ENCODE assay signal across 8 cellular contexts in the genomic region with DNA sequence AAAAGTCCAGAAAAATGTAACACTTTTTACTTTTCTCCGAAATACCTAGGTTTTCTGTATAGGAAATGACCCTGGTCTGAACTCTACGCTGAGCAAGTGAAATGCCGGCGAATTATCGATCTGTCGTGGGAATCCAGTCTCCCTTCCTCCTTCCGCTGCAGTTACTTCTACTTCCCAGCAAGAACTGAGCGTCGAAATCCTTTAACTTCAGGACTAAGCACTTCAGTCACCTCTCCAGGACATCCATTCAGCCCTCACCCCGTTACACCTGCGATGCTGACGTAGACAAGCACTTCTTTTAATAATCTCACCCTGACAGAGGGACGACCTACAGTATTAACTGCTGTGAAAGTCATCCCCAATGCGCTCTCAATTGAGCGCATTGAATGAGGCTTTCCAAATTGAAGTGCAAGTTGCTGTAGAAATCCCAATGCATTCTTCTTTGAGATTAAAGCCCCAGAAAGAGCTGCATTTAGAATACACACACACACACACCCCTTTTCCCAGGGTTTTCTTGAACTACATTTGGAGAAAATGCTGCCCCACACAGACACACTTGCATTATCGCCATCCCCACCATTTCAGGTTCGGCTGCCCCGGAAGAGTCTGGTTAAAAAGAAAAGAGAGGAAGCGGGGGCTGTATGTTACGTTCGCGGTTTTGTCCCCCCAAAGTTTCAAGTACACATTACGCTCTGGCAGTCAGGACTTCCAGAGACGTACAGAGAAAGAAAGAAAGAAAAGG. TPM values are rescaled to one million over a fixed set of nuclear protein-coding genes. Genes with fewer than 3 reads are reported as not detected.
DNase-seq lines count a peak whose midpoint lies in the region; ATAC-seq and TF ChIP-seq lines count a peak whose summit lies in the region.

No MANE protein-coding gene starts in this region.

- TF ChIP-seq CTCF in SK-N-SH (IDR thresholded peaks at IDR 0.05) (no peak), lower lobe of right lung (IDR thresholded peaks at IDR 0.05) (no peak), testis (IDR thresholded peaks at IDR 0.05) (no peak)

- CTCF ChIA-PET in SK-N-SH (lab: Yijun Ruan, JAX): interaction anchor here (3.8 kb wide), 1 partner anchor 15 kb away, joined by 25 read pairs; no protein-coding TSS in a partner anchor

- intact Hi-C loops in lower lobe of right lung (cut with DNase I) (no loop called here), testis (cut with DNase I; ENCODE audit: low total_unique reads) (no loop called here)

- H3K4me2 ChIP-seq in SK-N-SH: peak overlapping the region; percentile 83

- POLR2A ChIA-PET in SK-N-SH (lab: Yijun Ruan, JAX): no interaction called here

- H3K4me3 ChIP-seq in SK-N-SH (ENCODE audit: low read depth in 2 of 2, low read length in 1 of 2): peak overlapping the region; percentile 88 to 96
- H3K4me3 ChIP-seq in lower lobe of right lung: peak overlapping the region; percentile 82
- H3K4me3 ChIP-seq in testis: peak overlapping the region; percentile 89 to 94

- peak overlapping the region; percentile 73; the same call in 1 of the 2 replicates for H2AFZ ChIP-seq in SK-N-SH (ENCODE audit: low read depth)

- TF ChIP-seq POLR2A in testis (IDR thresholded peaks at IDR 0.05): no peak

- H3K79me2 ChIP-seq in SK-N-SH (ENCODE audit: insufficient read depth): peaks cover 57% of the 10 kb centered on the region

- DNase-seq in DMS79 treated with DMSO at 0.1 percent for 48 hours (lab: John Stamatoyannopoulos, UW) (peak; percentile 33), DMS79 (lab: John Stamatoyannopoulos, UW) (no peak), KBM-7 (peak; percentile 73), SK-N-SH (peak; percentile 32), cerebellum (ENCODE audit: low spot score) (peak; percentile 23), lower lobe of right lung (no peak), testis (peak; percentile 20)

- H3F3A ChIP-seq in SK-N-SH (replicated peaks; ENCODE audit: insufficient read depth): peaks cover 5% of the 10 kb centered on the region

- in situ Hi-C loops in KBM-7 (cut with MboI; ENCODE audit: low pct_unique_long_range_greater_than_20kb, low sequenced_read_pairs): no loop called here

- H3K36me3 ChIP-seq in SK-N-SH (replicated peaks in 1 of 2; ENCODE audit: control insufficient read depth in 1 of 2, insufficient read depth in 2 of 2, low read length in 1 of 2) (peaks cover 0 to 11% of the 10 kb centered on the region in 2 experiments), lower lobe of right lung (no peaks in the 10 kb centered on the region), testis (ENCODE audit: low read depth, missing control alignments) (no peaks in the 10 kb centered on the region)

- no peaks in the 10 kb centered on the region for H3K9me2 ChIP-seq in SK-N-SH

- H3K9ac ChIP-seq in SK-N-SH: peak overlapping the region; percentile 84

- TF ChIP-seq RAD21 in SK-N-SH (IDR thresholded peaks at IDR 0.05; ENCODE audit: low read length): no peak

- H3K4me1 ChIP-seq in SK-N-SH (ENCODE audit: control insufficient read depth in 1 of 2, insufficient read depth in 2 of 2, low read depth in 1 of 2, low read length in 1 of 2) (peaks cover 6 to 22% of the 10 kb centered on the region in 2 experiments), lower lobe of right lung (peaks cover 52% of the 10 kb centered on the region), testis (peaks cover 12% of the 10 kb centered on the region)

- H3K27ac ChIP-seq in SK-N-SH (ENCODE audit: low read depth in 2 of 2, low read length in 1 of 2): peak overlapping the region; percentile 81 to 97
- H3K27ac ChIP-seq in lower lobe of right lung: peak overlapping the region; percentile 92
- peak overlapping the region; percentile 95 to 99 for H3K27ac ChIP-seq in testis

- peak; percentile 24 for ATAC-seq in GM21737 (IDR thresholded peaks at IDR 0.05; ENCODE audit: unreplicated experiment)
- ATAC-seq in lower lobe of right lung: peak; percentile 1 to 22

- peaks cover 52% of the 10 kb centered on the region for H4K20me1 ChIP-seq in SK-N-SH (ENCODE audit: insufficient read depth)

- H3K27me3 ChIP-seq in SK-N-SH (ENCODE audit: insufficient read depth) (no peaks in the 10 kb centered on the region), lower lobe of right lung (ENCODE audit: low read depth) (no peaks in the 10 kb centered on the region), testis (no peaks in the 10 kb centered on the region)

- H3K9me3 ChIP-seq in SK-N-SH: no peaks in the 10 kb centered on the region
- no peaks in the 10 kb centered on the region for H3K9me3 ChIP-seq in lower lobe of right lung
- no peaks in the 10 kb centered on the region for H3K9me3 ChIP-seq in testis

- no peak for TF ChIP-seq EP300 in SK-N-SH (IDR thresholded peaks at IDR 0.05; ENCODE audit: borderline replicate concordance in 1 of 2, low read depth in 1 of 2, low read length in 1 of 2)

- 1% methylated on average over 24 of the region's 24 CpGs for WGBS in SK-N-SH (ENCODE audit: low lambda C conversion rate)
- WGBS in testis, 2 donors: 0 to 1% methylated on average over 24 of the region's 24 CpGs

TF ChIP-seq in SK-N-SH, 30 proteins besides CTCF, POLR2A, EP300 and RAD21:
- TF ChIP-seq, protein P1, sequence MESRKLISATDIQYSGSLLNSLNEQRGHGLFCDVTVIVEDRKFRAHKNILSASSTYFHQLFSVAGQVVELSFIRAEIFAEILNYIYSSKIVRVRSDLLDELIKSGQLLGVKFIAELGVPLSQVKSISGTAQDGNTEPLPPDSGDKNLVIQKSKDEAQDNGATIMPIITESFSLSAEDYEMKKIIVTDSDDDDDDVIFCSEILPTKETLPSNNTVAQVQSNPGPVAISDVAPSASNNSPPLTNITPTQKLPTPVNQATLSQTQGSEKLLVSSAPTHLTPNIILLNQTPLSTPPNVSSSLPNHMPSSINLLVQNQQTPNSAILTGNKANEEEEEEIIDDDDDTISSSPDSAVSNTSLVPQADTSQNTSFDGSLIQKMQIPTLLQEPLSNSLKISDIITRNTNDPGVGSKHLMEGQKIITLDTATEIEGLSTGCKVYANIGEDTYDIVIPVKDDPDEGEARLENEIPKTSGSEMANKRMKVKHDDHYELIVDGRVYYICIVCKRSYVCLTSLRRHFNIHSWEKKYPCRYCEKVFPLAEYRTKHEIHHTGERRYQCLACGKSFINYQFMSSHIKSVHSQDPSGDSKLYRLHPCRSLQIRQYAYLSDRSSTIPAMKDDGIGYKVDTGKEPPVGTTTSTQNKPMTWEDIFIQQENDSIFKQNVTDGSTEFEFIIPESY (IDR thresholded peaks at IDR 0.05; ENCODE audit: borderline replicate concordance, low read depth): no peak
- TF ChIP-seq TCF12 (IDR thresholded peaks at IDR 0.05) (no peak), SIN3A (IDR thresholded peaks at IDR 0.05; ENCODE audit: borderline replicate concordance, low read depth, low read length) (peak; percentile 13; the same call in 1 of the 2 replicates), GABPA (IDR thresholded peaks at IDR 0.05; ENCODE audit: low read depth) (0 out of 2 replicates have a peak, but pooled peaks have one; percentile 11), FOXM1 (IDR thresholded peaks at IDR 0.05; ENCODE audit: low read depth) (no peak), ELF1 (IDR thresholded peaks at IDR 0.05) (no peak)
TF ChIP-seq in SK-N-SH: peak in this region for 2.

RNA-seq across cellular contexts. Expression of a gene that starts 1.2 kb away (rescaled TPM):
- polyA plus RNA-seq in SK-N-SH (2012; rRNA removed): 20.4 and 22.1 TPM in 2 replicates
- 31.1 and 45.3 TPM in 2 replicates for polyA plus RNA-seq in SK-N-SH (2012; cell fraction: cytosol; rRNA removed)
- polyA plus RNA-seq in SK-N-SH (2012; cell fraction: nucleus; rRNA removed): 18.8 and 36.6 TPM in 2 replicates
- 274 TPM for total RNA-seq in cerebellum
- 92.1 TPM for total RNA-seq in lower lobe of right lung
- 10 to 100 TPM; 76.9 to 86.5 TPM for total RNA-seq in testis
- polyA plus RNA-seq in testis (ENCODE audit: insufficient read depth, low read depth, low replicate concordance): 46.4 TPM

Comparison
In these comparisons a context has a peak if more than half of its experiments do, and no peak if none do; other contexts are left out.
1. DNase-seq: peak in DMS79 treated with DMSO at 0.1 percent for 48 hours (single experiment), KBM-7 (single experiment), SK-N-SH (single experiment), cerebellum (single experiment) and testis (single experiment); none in DMS79 (single experiment) and lower lobe of right lung (single experiment).
2. Peak in every context shown above with its lines, with median percentiles within 50 percentile points of each other: H3K27ac ChIP-seq and H3K4me3 ChIP-seq.